In the genomic region with DNA sequence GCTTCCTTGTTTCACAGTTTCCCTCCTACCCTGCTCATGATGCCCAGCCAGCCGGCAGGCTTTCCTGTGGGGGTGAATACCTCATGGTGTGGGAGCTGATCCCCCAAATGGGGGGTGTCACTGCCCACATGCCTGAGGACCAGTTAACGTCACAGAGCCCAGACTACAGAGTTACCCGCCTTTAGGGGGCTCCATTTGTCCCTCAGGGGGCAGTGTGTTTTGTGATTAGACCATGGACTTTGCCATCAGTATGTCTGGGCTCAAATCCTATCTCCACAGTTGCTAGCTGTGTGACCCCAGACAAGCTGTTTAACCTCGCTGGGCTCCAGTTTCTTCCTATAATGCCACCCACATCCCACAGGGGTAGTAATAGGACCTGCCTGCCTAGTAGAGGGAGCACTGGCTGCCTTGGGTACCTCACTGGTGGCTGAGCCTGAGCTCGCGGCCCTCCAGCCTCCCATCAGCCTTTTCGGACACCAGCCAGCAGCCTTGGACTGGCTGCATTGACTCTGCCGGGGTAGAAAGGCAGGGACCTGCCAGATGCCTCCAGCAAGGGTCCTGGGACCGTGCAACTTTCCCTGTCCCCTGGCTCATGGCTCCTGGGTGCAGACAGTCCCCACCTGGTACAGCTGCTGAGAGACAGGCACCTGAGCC, we compare ENCODE assay signal across 13 cellular contexts.
A peak's percentile ranks its signal among the peaks of the same experiment; 100 is the strongest.
DNase-seq lines count a peak whose midpoint lies in the region; ATAC-seq, FAIRE-seq and TF ChIP-seq lines count a peak whose summit lies in the region.
"Had no signal": no experiment of that assay in that cellular context is flagged by ENCODE, and none has a peak within 500 bp of the region (broad histone marks: within the 10 kb centered on the region; RNA-seq: fewer than 3 reads in every experiment).

No MANE protein-coding gene starts in this region.

- H3K27ac ChIP-seq in HL-60 (replicated peaks): peak overlapping the region; percentile 92
- peak overlapping the region; percentile 96 for H3K27ac ChIP-seq in RWPE1
- H3K27ac ChIP-seq in HepG2 (ENCODE audit: extremely low read length, insufficient read depth, low read length): peak overlapping the region; percentile 93
- H3K27ac ChIP-seq in substantia nigra (ENCODE audit: low read depth, low read length, poor library complexity, severe bottlenecking): peak overlapping the region; percentile 30
- no peak overlapping the region for H3K27ac ChIP-seq in colonic mucosa

- FAIRE-seq in HepG2 (lab: Jason Lieb, UNC): peak; percentile 78
- FAIRE-seq: bronchial epithelial cell had no signal

- POLR2A ChIA-PET in RWPE1 (lab: Yijun Ruan, JAX; ENCODE audit: low non-redundant PET): no interaction called here
- POLR2A ChIA-PET in HepG2 (lab: Yijun Ruan, JAX): interaction anchor here (0.8 to 8.9 kb wide), 16 partner anchors 10 to 237 kb away, joined by 3 to 235 read pairs (median 4); partner anchors contain the start of gene GSE1

- CTCF ChIA-PET in RWPE1 (lab: Yijun Ruan, JAX): interaction anchor here (2.8 kb wide), 1 partner anchor 27 kb away, joined by 9 read pairs; no protein-coding TSS in a partner anchor
- CTCF ChIA-PET in HepG2 (lab: Yijun Ruan, JAX; ENCODE audit: low intra/inter-chr PET ratio, low total read pairs): interaction anchor here (0.6 kb wide), 1 partner anchor 27 kb away, joined by 3 read pairs; no protein-coding TSS in a partner anchor

- no peak for TF ChIP-seq RAD21 in HepG2 (CRISPR knock-in tag; IDR thresholded peaks at IDR 0.05)

- H3K27me3 ChIP-seq in HL-60 (ENCODE audit: insufficient read depth, poor library complexity, severe bottlenecking) (no peaks in the 10 kb centered on the region), HepG2 (ENCODE audit: control insufficient read depth in 1 of 2, insufficient read depth in 2 of 2, low read length in 2 of 2) (no peaks in the 10 kb centered on the region), colonic mucosa (no peaks in the 10 kb centered on the region)

- TF ChIP-seq EP300 in HepG2 (IDR thresholded peaks at IDR 0.05; ENCODE audit: low read depth in 2 of 2, low read length in 2 of 2): peak in 1 of 2 experiments; percentile 33; a peak in 1 of 4 replicates
- TF ChIP-seq EP300 in HepG2 (CRISPR knock-in tag; IDR thresholded peaks at IDR 0.05; ENCODE audit: borderline replicate concordance): no peak

- BruUV-seq in HepG2 (replicated peaks; lab: Mats Ljungman, UMichigan): TSS peak; percentile 62

- no peak for DNase-seq in HL-60 (ENCODE audit: low read depth in 1 of 2, low spot score in 1 of 2)
- DNase-seq in RWPE1 (ENCODE audit: low spot score): no peak
- peak; percentile 61 for DNase-seq in HepG2 (ENCODE audit: low spot score)
- DNase-seq in substantia nigra (lab: John Stamatoyannopoulos, UW): no peak
- DNase-seq in colonic mucosa: no peak
- DNase-seq in OCI-M2 (lab: John Stamatoyannopoulos, UW; ENCODE audit: unreplicated experiment): no peak
- DNase-seq: activated CD4-positive, alpha-beta T cell treated with anti-CD3 and anti-CD28 coated beads, Interleukin-2, amount 50 U/mL, for 4 hours; activated T-cell treated with anti-CD3 and anti-CD28 coated beads, Interleukin-2, amount 50 U/mL, for 1 hour; CD4-positive, alpha-beta T cell; effector CD4-positive, alpha-beta T cell; MM.1S had no signal

- 12% methylated on average over 9 of the region's 9 CpGs for WGBS in HepG2 (ENCODE audit: low lambda C conversion rate)

- H3K4me3 ChIP-seq in HL-60 (replicated peaks; ENCODE audit: insufficient read depth, low read length) (no peak overlapping the region), HepG2 (replicated peaks in 1 of 3; ENCODE audit: insufficient read depth in 1 of 3, low read depth in 2 of 3, low read length in 3 of 3) (peak overlapping the region; percentile 42 to 73 (median 50); a peak in 5 of 6 replicates), colonic mucosa (no peak overlapping the region)

- TF ChIP-seq POLR2A in HepG2 (IDR thresholded peaks at IDR 0.05; ENCODE audit: insufficient read depth in 1 of 2, low read depth in 2 of 2, low read length in 2 of 2): no peak

- no peaks in the 10 kb centered on the region for H3K79me2 ChIP-seq in HepG2 (ENCODE audit: insufficient read depth, low read length)

- H2AFZ ChIP-seq in HepG2 (ENCODE audit: low read length): no peak overlapping the region

- H3K4me2 ChIP-seq in HepG2 (ENCODE audit: low read depth, low read length): peak overlapping the region; percentile 83

- ATAC-seq in HepG2 (peak; percentile 19), HG03025 (IDR thresholded peaks at IDR 0.05; ENCODE audit: low FRiP score, unreplicated experiment) (no peak)

- no peaks in the 10 kb centered on the region for H4K20me1 ChIP-seq in HepG2 (ENCODE audit: insufficient read depth, low read length)

- no peak for TF ChIP-seq CTCF in HL-60 (IDR thresholded peaks at IDR 0.05; ENCODE audit: insufficient read depth, low read length)
- no peak for TF ChIP-seq CTCF in RWPE1 (conservative IDR thresholded peaks at IDR 0.05; ENCODE audit: low read depth)
- TF ChIP-seq CTCF in HepG2 (CRISPR knock-in tag; IDR thresholded peaks at IDR 0.05): peak; percentile 63
- no peak for TF ChIP-seq CTCF in colonic mucosa (IDR thresholded peaks at IDR 0.05)

- H3K9me3 ChIP-seq in HepG2 (ENCODE audit: low read length) (no peaks in the 10 kb centered on the region), colonic mucosa (no peaks in the 10 kb centered on the region)

- intact Hi-C loops in HepG2 (cut with micrococcal nuclease; ENCODE audit: unreplicated experiment): loop anchor here (1.0 to 10.0 kb wide), 2 partner anchors 10 to 89 kb away; partner anchors contain the start of gene GSE1
- intact Hi-C loops in colonic mucosa (cut with DNase I): no loop called here

- H3K4me1 ChIP-seq in HepG2 (ENCODE audit: insufficient read depth, low read length): peaks cover 99% of the 10 kb centered on the region
- peaks cover 8% of the 10 kb centered on the region for H3K4me1 ChIP-seq in colonic mucosa

- H3K36me3 ChIP-seq in HepG2 (replicated peaks in 1 of 2; ENCODE audit: control insufficient read depth in 1 of 2, insufficient read depth in 2 of 2, low read length in 2 of 2) (no peaks in the 10 kb centered on the region), colonic mucosa (no peaks in the 10 kb centered on the region)

- peak overlapping the region; percentile 77 for H3K9ac ChIP-seq in HepG2 (ENCODE audit: insufficient read depth, low read depth, low read length)
- no peak overlapping the region for H3K9ac ChIP-seq in colonic mucosa (ENCODE audit: low read depth in 2 of 2, low read length in 2 of 2)

- in situ Hi-C loops in HepG2 (cut with HindIII; ENCODE audit: extremely low pct_ligation_motif_present, low pct_unique_long_range_greater_than_20kb): no loop called here

TF ChIP-seq in HepG2, 621 proteins besides CTCF, POLR2A, EP300 and RAD21 (continues in another document):
- TF ChIP-seq RBFOX2 (IDR thresholded peaks at IDR 0.05; ENCODE audit: low read depth, low read length) (no peak), FOXP1 (IDR thresholded peaks at IDR 0.05) (no peak), FOXP1 (CRISPR knock-in tag; IDR thresholded peaks at IDR 0.05) (no peak), HOMEZ (CRISPR knock-in tag; IDR thresholded peaks at IDR 0.05; ENCODE audit: low read depth) (no peak), ZSCAN30 (CRISPR knock-in tag; IDR thresholded peaks at IDR 0.05) (no peak), ZNF574 (CRISPR knock-in tag; IDR thresholded peaks at IDR 0.05) (no peak), TAF15 (IDR thresholded peaks at IDR 0.05; ENCODE audit: low read depth, low read length, poor library complexity, severe bottlenecking) (no peak), NFE2 (CRISPR knock-in tag; IDR thresholded peaks at IDR 0.05) (0 out of 2 replicates have a peak, but pooled peaks have one; percentile 14), AGO2 (optimal IDR thresholded peaks at IDR 0.05; ENCODE audit: low read depth, low read length) (peak; percentile 13)

Comparison
In these comparisons a context has a peak if more than half of its experiments do, and no peak if none do; other contexts are left out.
1. H3K4me3 ChIP-seq: peak in HepG2 (3 of 3); none in HL-60 (single experiment) and colonic mucosa (single experiment).